In the genomic region with DNA sequence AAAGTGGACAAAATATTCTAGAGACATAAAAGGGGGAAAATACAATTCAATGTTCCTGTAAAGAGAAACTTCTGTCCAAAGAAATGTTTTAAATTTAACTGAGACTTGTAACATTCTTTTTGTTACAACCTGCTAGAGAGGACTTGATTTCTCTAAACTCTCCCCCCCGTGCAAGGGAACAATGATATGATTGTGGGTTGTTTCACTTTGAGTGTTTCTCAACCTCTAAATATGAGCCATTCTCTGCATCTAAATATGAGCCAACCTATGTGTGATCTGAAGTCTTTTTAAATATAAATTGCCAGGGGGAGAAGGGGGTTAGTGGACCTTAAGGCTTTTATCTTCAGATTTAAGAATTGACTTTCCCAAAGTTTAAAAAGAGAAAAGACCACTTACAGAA, we compare ENCODE assay signal across 21 cellular contexts. TPM values are rescaled to one million over a fixed set of nuclear protein-coding genes. Genes with fewer than 3 reads are reported as not detected.
DNase-seq lines count a peak whose midpoint lies in the region; ATAC-seq and TF ChIP-seq lines count a peak whose summit lies in the region.
"Had no signal": no experiment of that assay in that cellular context is flagged by ENCODE, and none has a peak within 500 bp of the region (broad histone marks: within the 10 kb centered on the region; RNA-seq: fewer than 3 reads in every experiment).

No MANE protein-coding gene starts in this region.

- peak; percentile 57 for ATAC-seq in GM19351 (IDR thresholded peaks at IDR 0.05; ENCODE audit: unreplicated experiment)
- ATAC-seq in HG03442 (IDR thresholded peaks at IDR 0.05; ENCODE audit: unreplicated experiment), result peak; percentile 84
- no peak for ATAC-seq in memory B cell (ENCODE audit: low read depth)
- ATAC-seq: HCT116 had no signal

- H2AFZ ChIP-seq in neuronal stem cell (ENCODE audit: low read length), result no peak overlapping the region
- H2AFZ ChIP-seq: PC-9 had no signal

- no peaks in the 10 kb centered on the region for H3K27me3 Mint-ChIP-seq in memory B cell
- H3K27me3 Mint-ChIP-seq: IgD-negative memory B cell had no signal

- no peak overlapping the region for H3K4me3 ChIP-seq in neuronal stem cell (ENCODE audit: low read length in 2 of 2)
- H3K4me3 ChIP-seq: PC-9 had no signal

- no peak overlapping the region for H3K9ac ChIP-seq in neuronal stem cell (ENCODE audit: low read depth, low read length, poor library complexity)

- H3K9me3 Mint-ChIP-seq in memory B cell, result peaks cover 11% of the 10 kb centered on the region

- no peak for TF ChIP-seq CTCF in GM13977 (IDR thresholded peaks at IDR 0.05; ENCODE audit: extremely low read depth, insufficient read depth, missing control alignments)

- H3K4me2 ChIP-seq in neuronal stem cell (ENCODE audit: insufficient read depth, low read length, poor library complexity, severe bottlenecking), result no peak overlapping the region
- H3K4me2 ChIP-seq: PC-9 had no signal

- H3K27ac ChIP-seq in neuronal stem cell (replicated peaks; ENCODE audit: low read length), result no peak overlapping the region
- H3K27ac ChIP-seq: PC-9, RWPE1 had no signal

- H3K4me1 Mint-ChIP-seq in memory B cell, result peaks cover 30% of the 10 kb centered on the region
- H3K4me1 Mint-ChIP-seq: CD8-positive, alpha-beta memory T cell had no signal

- H3K4me3 Mint-ChIP-seq in memory B cell, result no peak overlapping the region
- H3K4me3 Mint-ChIP-seq: CD8-positive, alpha-beta memory T cell had no signal

- H3K9me3 ChIP-seq in neuronal stem cell (replicated peaks in 1 of 2; ENCODE audit: control insufficient read depth in 2 of 2, insufficient read depth in 1 of 2, low read depth in 1 of 2, low read length in 2 of 2), result peaks cover 0 to 2% of the 10 kb centered on the region in 2 donors

- H3K79me1 ChIP-seq in neuronal stem cell (ENCODE audit: low read depth, low read length), result no peaks in the 10 kb centered on the region

- H3K18ac ChIP-seq in neuronal stem cell (ENCODE audit: low read length), result no peak overlapping the region

- no peaks in the 10 kb centered on the region for H3K27me3 ChIP-seq in neuronal stem cell (ENCODE audit: control insufficient read depth in 3 of 3, insufficient read depth in 3 of 3, low read depth in 1 of 3, low read length in 3 of 3)

- H4K8ac ChIP-seq in neuronal stem cell (ENCODE audit: low read depth, low read length), result no peak overlapping the region

- no peak overlapping the region for H2BK120ac ChIP-seq in neuronal stem cell (ENCODE audit: low read depth, low read length)

- H4K91ac ChIP-seq in neuronal stem cell (ENCODE audit: low read depth, low read length, poor library complexity), result no peak overlapping the region

- no peaks in the 10 kb centered on the region for H3K36me3 ChIP-seq in neuronal stem cell (replicated peaks in 1 of 2; ENCODE audit: control insufficient read depth in 2 of 2, insufficient read depth in 2 of 2, low read length in 2 of 2)

- no peak overlapping the region for H2AK5ac ChIP-seq in neuronal stem cell (ENCODE audit: low read depth, low read length)

- no peak overlapping the region for H2BK12ac ChIP-seq in neuronal stem cell (ENCODE audit: low read length)

- no peak overlapping the region for H3K14ac ChIP-seq in neuronal stem cell (ENCODE audit: low read length)

- no peak overlapping the region for H2BK15ac ChIP-seq in neuronal stem cell (ENCODE audit: low read length)

- H3K4me1 ChIP-seq in neuronal stem cell (ENCODE audit: control insufficient read depth in 2 of 2, insufficient read depth in 1 of 2, low read depth in 1 of 2, low read length in 2 of 2), result no peaks in the 10 kb centered on the region

- H2BK5ac ChIP-seq in neuronal stem cell (ENCODE audit: low read length), result no peak overlapping the region

- peaks cover 20% of the 10 kb centered on the region for H3K36me3 Mint-ChIP-seq in memory B cell
- H3K36me3 Mint-ChIP-seq: CD8-positive, alpha-beta memory T cell had no signal

- no peak overlapping the region for H3K23ac ChIP-seq in neuronal stem cell (ENCODE audit: low read depth, low read length, poor library complexity)

- no peak overlapping the region for H3K4ac ChIP-seq in neuronal stem cell (ENCODE audit: low read length)

- no CpG with 5 or more reads among the region's 1 CpG for WGBS in neuronal stem cell (ENCODE audit: extremely low coverage in 2 of 2, insufficient read length in 2 of 2, insufficient replicate concordance in 1 of 2), 2 donors

- H3K27ac Mint-ChIP-seq in memory B cell, result peak overlapping the region; percentile 80
- H3K27ac Mint-ChIP-seq: CD8-positive, alpha-beta memory T cell had no signal

- DNase-seq in GM13977 (ENCODE audit: low spot score) (peak; percentile 23), memory B cell (ENCODE audit: low spot score in 2 of 2) (no peak), NCI-H524 (lab: John Stamatoyannopoulos, UW) (no peak), SHP77 treated with DMSO at 0.1 percent for 48 hours (lab: John Stamatoyannopoulos, UW) (no peak), neuronal stem cell (ENCODE audit: low spot score) (no peak)
- DNase-seq: C1 segment of cervical spinal cord; CD8-positive, alpha-beta memory T cell; DMS79; GOT3; Karpas-422; NCI-H1048; NCI-H1436; NCI-H1930; NCI-H226; NCI-H524 treated with DMSO at 0.1 percent for 48 hours; PC-9 had no signal

- in situ Hi-C loops in GM13977 (cut with MboI; ENCODE audit: low pct_unique_long_range_greater_than_20kb, low sequenced_read_pairs, unreplicated experiment), result no loop called here

RNA-seq across cellular contexts. Expression of a gene that starts 14.6 kb away (rescaled TPM):
- 0.06 TPM for polyA plus RNA-seq in neuronal stem cell (2013, experiment 1 of 2)
- 0.06 TPM for polyA plus RNA-seq in neuronal stem cell (2013, experiment 2 of 2)
- polyA plus RNA-seq: CD8-positive, alpha-beta memory T cell had no signal

RNA-seq across cellular contexts. Expression of a gene that starts 15.1 kb away (rescaled TPM):
- polyA plus RNA-seq in neuronal stem cell (2013, experiment 1 of 2), result 1.9 TPM
- 2.0 TPM for polyA plus RNA-seq in neuronal stem cell (2013, experiment 2 of 2)
